In the genomic region with DNA sequence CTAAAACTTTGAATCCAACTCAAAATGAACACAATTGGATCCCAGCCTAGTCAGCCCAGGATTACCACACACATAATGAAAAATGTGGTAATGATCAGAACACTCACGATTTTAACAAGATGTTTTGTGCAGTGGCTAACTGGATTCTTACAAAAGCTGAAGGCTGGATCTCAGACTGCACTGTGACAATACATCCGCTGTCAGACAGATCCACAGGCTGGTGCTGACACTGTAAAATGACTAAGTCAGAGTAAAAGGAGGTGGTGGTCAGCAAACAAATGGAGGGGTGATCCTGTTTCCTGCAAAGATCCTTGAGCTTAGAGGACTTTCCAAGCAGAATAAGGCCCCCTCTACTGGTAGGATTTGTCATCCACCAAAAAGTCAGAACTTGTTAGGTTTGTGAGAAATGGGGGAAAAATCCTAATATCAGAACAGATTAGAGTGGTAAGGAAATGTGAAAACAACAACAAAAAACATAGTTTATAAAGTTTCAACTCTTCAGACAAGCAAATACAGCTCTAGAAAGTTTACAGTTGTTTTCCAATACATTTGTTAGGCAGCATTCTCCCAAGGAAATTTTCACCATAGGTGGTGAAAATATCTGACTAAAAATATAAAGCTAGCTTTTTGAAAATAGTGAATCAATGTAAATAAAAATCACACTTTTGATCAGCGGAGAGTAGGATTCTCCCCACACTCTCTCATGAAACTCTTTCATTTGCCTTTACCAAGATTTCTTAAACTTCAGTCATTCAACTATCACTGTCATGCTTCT, we compare ENCODE assay signal across 1 cellular context.
TF ChIP-seq lines count a peak whose summit lies in the region.

No MANE protein-coding gene starts in this region.

TF ChIP-seq in HCT116, 20 proteins besides CTCF, POLR2A, EP300 and RAD21 (continued from another document):
- TF ChIP-seq, protein P1, sequence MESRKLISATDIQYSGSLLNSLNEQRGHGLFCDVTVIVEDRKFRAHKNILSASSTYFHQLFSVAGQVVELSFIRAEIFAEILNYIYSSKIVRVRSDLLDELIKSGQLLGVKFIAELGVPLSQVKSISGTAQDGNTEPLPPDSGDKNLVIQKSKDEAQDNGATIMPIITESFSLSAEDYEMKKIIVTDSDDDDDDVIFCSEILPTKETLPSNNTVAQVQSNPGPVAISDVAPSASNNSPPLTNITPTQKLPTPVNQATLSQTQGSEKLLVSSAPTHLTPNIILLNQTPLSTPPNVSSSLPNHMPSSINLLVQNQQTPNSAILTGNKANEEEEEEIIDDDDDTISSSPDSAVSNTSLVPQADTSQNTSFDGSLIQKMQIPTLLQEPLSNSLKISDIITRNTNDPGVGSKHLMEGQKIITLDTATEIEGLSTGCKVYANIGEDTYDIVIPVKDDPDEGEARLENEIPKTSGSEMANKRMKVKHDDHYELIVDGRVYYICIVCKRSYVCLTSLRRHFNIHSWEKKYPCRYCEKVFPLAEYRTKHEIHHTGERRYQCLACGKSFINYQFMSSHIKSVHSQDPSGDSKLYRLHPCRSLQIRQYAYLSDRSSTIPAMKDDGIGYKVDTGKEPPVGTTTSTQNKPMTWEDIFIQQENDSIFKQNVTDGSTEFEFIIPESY (IDR thresholded peaks at IDR 0.05; ENCODE audit: extremely low read depth, insufficient replicate concordance, low read length), result no peak
- TF ChIP-seq, protein P2, sequence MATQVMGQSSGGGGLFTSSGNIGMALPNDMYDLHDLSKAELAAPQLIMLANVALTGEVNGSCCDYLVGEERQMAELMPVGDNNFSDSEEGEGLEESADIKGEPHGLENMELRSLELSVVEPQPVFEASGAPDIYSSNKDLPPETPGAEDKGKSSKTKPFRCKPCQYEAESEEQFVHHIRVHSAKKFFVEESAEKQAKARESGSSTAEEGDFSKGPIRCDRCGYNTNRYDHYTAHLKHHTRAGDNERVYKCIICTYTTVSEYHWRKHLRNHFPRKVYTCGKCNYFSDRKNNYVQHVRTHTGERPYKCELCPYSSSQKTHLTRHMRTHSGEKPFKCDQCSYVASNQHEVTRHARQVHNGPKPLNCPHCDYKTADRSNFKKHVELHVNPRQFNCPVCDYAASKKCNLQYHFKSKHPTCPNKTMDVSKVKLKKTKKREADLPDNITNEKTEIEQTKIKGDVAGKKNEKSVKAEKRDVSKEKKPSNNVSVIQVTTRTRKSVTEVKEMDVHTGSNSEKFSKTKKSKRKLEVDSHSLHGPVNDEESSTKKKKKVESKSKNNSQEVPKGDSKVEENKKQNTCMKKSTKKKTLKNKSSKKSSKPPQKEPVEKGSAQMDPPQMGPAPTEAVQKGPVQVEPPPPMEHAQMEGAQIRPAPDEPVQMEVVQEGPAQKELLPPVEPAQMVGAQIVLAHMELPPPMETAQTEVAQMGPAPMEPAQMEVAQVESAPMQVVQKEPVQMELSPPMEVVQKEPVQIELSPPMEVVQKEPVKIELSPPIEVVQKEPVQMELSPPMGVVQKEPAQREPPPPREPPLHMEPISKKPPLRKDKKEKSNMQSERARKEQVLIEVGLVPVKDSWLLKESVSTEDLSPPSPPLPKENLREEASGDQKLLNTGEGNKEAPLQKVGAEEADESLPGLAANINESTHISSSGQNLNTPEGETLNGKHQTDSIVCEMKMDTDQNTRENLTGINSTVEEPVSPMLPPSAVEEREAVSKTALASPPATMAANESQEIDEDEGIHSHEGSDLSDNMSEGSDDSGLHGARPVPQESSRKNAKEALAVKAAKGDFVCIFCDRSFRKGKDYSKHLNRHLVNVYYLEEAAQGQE (IDR thresholded peaks at IDR 0.05; ENCODE audit: low read depth), result no peak
